Comparison of ENCODE assay signal across 11 cellular contexts in genomic region chr18:13220326-13220991, GRCh38. TPM values are rescaled to one million over a fixed set of nuclear protein-coding genes. Genes with fewer than 3 reads are reported as not detected.
DNase-seq lines count a peak whose midpoint lies in the region; ATAC-seq lines count a peak whose summit lies in the region.
"Had no signal": no experiment of that assay in that cellular context is flagged by ENCODE, and none has a peak within 500 bp of the region (broad histone marks: within the 10 kb centered on the region; RNA-seq: fewer than 3 reads in every experiment).

No MANE protein-coding gene starts in this region.

- no peak overlapping the region for H3K27ac Mint-ChIP-seq in T-helper 2 cell treated with Interferon-gamma antibody and Interleukin-4, amounts not matched to agents 5 μg/mL and 100 μg/mL, for 36 hours
- no peak overlapping the region for H3K27ac Mint-ChIP-seq in activated CD8-positive, alpha-beta T cell treated with anti-CD3 and anti-CD28 coated beads, Interleukin-2, amount 10 ng/mL, durations not matched to agents 7 days and 5 days
- H3K27ac Mint-ChIP-seq: progenitor cell of endocrine pancreas had no signal

- H3K27me3 ChIP-seq in HAP-1 (ENCODE audit: low read depth): peaks cover 47% of the 10 kb centered on the region

- H3K27ac ChIP-seq in temporal lobe (ENCODE audit: low read depth, low read length): peak overlapping the region; percentile 9

- H3K4me1 ChIP-seq in HAP-1: no peaks in the 10 kb centered on the region

- no peak for DNase-seq in T-helper 2 cell treated with Interferon-gamma antibody and Interleukin-4, amounts not matched to agents 5 μg/mL and 100 μg/mL, for 36 hours (ENCODE audit: low spot score)
- DNase-seq in T-helper 2 cell (no peak), left lobe of liver (ENCODE audit: low spot score) (peak; percentile 69), amniotic stem cell (lab: John Stamatoyannopoulos, UW) (no peak), HAP-1 (ENCODE audit: low spot score in 2 of 2) (no peak), NCI-H2196 treated with DMSO at 0.1 percent for 48 hours (lab: John Stamatoyannopoulos, UW; ENCODE audit: unreplicated experiment) (no peak)
- no peak for DNase-seq in activated CD8-positive, alpha-beta T cell treated with anti-CD3 and anti-CD28 coated beads, Interleukin-2, amount 10 ng/mL, durations not matched to agents 7 days and 5 days
- DNase-seq: activated T-cell treated with anti-CD3 and anti-CD28 coated beads for 4 hours, NCI-H1436 treated with DMSO at 0.1 percent for 48 hours had no signal

- H3K36me3 Mint-ChIP-seq in T-helper 2 cell treated with Interferon-gamma antibody and Interleukin-4, amounts not matched to agents 5 μg/mL and 100 μg/mL, for 36 hours (ENCODE audit: low read depth): peaks cover 2% of the 10 kb centered on the region
- no peaks in the 10 kb centered on the region for H3K36me3 Mint-ChIP-seq in activated CD8-positive, alpha-beta T cell treated with anti-CD3 and anti-CD28 coated beads, Interleukin-2, amount 10 ng/mL, durations not matched to agents 7 days and 5 days (ENCODE audit: low read depth)

- no peaks in the 10 kb centered on the region for H3K9me3 ChIP-seq in HAP-1

- peak overlapping the region; percentile 33 for H3K4me3 Mint-ChIP-seq in T-helper 2 cell treated with Interferon-gamma antibody and Interleukin-4, amounts not matched to agents 5 μg/mL and 100 μg/mL, for 36 hours
- peak overlapping the region; percentile 80 for H3K4me3 Mint-ChIP-seq in activated CD8-positive, alpha-beta T cell treated with anti-CD3 and anti-CD28 coated beads, Interleukin-2, amount 10 ng/mL, durations not matched to agents 7 days and 5 days

- CTCF ChIA-PET in activated CD8-positive, alpha-beta T cell treated with anti-CD3 and anti-CD28 coated beads, Interleukin-2, amount 10 ng/mL, durations not matched to agents 7 days and 5 days (lab: Charles Lee): interaction anchor here (0.7 to 2.3 kb wide), 4 partner anchors 46 to 409 kb away, joined by 3 to 5 read pairs (median 4); no protein-coding TSS in a partner anchor

- ATAC-seq in activated CD8-positive, alpha-beta T cell treated with anti-CD3 and anti-CD28 coated beads, Interleukin-2, amount 10 ng/mL, durations not matched to agents 7 days and 5 days: no peak
- ATAC-seq in left lobe of liver: peak; percentile 36

- in situ Hi-C loops in HAP-1 (cut with MboI; ENCODE audit: low sequenced_read_pairs): loop anchor here (25.0 kb wide), 1 partner anchor 417 kb away; no protein-coding TSS in a partner anchor

- no peaks in the 10 kb centered on the region for H3K9me3 Mint-ChIP-seq in T-helper 2 cell treated with Interferon-gamma antibody and Interleukin-4, amounts not matched to agents 5 μg/mL and 100 μg/mL, for 36 hours
- H3K9me3 Mint-ChIP-seq in activated CD8-positive, alpha-beta T cell treated with anti-CD3 and anti-CD28 coated beads, Interleukin-2, amount 10 ng/mL, durations not matched to agents 7 days and 5 days (ENCODE audit: insufficient read depth): no peaks in the 10 kb centered on the region

- H3K4me3 ChIP-seq in HAP-1: no peak overlapping the region

- H3K36me3 ChIP-seq in HAP-1 (replicated peaks): no peaks in the 10 kb centered on the region

- POLR2A ChIA-PET in activated CD8-positive, alpha-beta T cell treated with anti-CD3 and anti-CD28 coated beads, Interleukin-2, amount 10 ng/mL, durations not matched to agents 7 days and 5 days (lab: Charles Lee): no interaction called here

- peaks cover 32% of the 10 kb centered on the region for H3K4me1 Mint-ChIP-seq in T-helper 2 cell treated with Interferon-gamma antibody and Interleukin-4, amounts not matched to agents 5 μg/mL and 100 μg/mL, for 36 hours (ENCODE audit: low read depth)
- peaks cover 56% of the 10 kb centered on the region for H3K4me1 Mint-ChIP-seq in activated CD8-positive, alpha-beta T cell treated with anti-CD3 and anti-CD28 coated beads, Interleukin-2, amount 10 ng/mL, durations not matched to agents 7 days and 5 days (ENCODE audit: low read depth)

- H3K27me3 Mint-ChIP-seq in T-helper 2 cell treated with Interferon-gamma antibody and Interleukin-4, amounts not matched to agents 5 μg/mL and 100 μg/mL, for 36 hours (ENCODE audit: low read depth): peaks cover 28% of the 10 kb centered on the region
- peaks cover 16% of the 10 kb centered on the region for H3K27me3 Mint-ChIP-seq in activated CD8-positive, alpha-beta T cell treated with anti-CD3 and anti-CD28 coated beads, Interleukin-2, amount 10 ng/mL, durations not matched to agents 7 days and 5 days (ENCODE audit: low read depth)

RNA-seq across cellular contexts. Expression of gene LDLRAD4, which starts 1.9 kb away (rescaled TPM):
- total RNA-seq in activated CD8-positive, alpha-beta T cell treated with anti-CD3 and anti-CD28 coated beads, Interleukin-2, amount 10 ng/mL, durations not matched to agents 7 days and 5 days: 10 to 100 TPM; 34.3 to 35.7 TPM
- total RNA-seq in left lobe of liver: 41.9 TPM
- 63.4 TPM for total RNA-seq in temporal lobe
